ENCODE assay signal across 33 cellular contexts in the genomic region with DNA sequence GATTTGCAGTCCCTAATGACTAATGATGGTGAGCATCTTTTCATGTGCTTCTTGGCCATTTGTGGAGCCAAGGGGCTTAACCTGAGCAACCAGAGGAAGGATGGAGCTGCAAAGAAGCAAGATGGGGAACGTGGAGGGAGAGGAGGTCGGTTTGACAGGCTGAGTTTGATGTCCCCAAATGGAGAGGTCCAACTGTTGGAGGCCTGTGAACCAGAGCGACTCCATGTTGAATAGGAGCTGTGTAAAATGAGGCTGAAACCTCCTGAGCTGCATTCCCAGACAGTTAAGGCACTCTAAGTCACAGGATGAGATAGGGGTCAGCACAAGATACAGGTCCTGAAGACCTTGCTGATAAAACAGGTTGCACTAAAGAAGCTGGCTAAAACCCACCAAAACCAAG.
"Had no signal": no experiment of that assay in that cellular context is flagged by ENCODE, and none has a peak within 500 bp of the region (broad histone marks: within the 10 kb centered on the region; RNA-seq: fewer than 3 reads in every experiment).

No MANE protein-coding gene starts in this region.

- H3K27me3 ChIP-seq: adrenal gland, ascending aorta, body of pancreas, breast epithelium, cardiac muscle cell had no signal

- H3K4me3 ChIP-seq: adrenal gland, ascending aorta, body of pancreas, breast epithelium, cardiac muscle cell had no signal

- H3K27ac ChIP-seq: adrenal gland, ascending aorta, body of pancreas, breast epithelium, cardiac muscle cell had no signal

- FAIRE-seq: astrocyte, bronchial epithelial cell had no signal

- H3K36me3 ChIP-seq: adrenal gland, ascending aorta, breast epithelium, cardiac muscle cell had no signal

- ATAC-seq: activated naive CD4-positive, alpha-beta T cell treated with anti-CD3 and anti-CD28 coated beads, Interleukin-2, amount 50 U/mL, for 72 hours; activated naive CD8-positive, alpha-beta T cell treated with anti-CD3 and anti-CD28 coated beads, Interleukin-2, amount 50 U/mL, for 24 hours; activated T-cell treated with anti-CD3 and anti-CD28 coated beads, Interleukin-2, amount 50 U/mL, for 4 hours; activated T-cell treated with anti-CD3 and anti-CD28 coated beads, Interleukin-2, amount 50 U/mL, for 72 hours; activated T-helper 17 cell treated with anti-CD3 and anti-CD28 coated beads, Interleukin-2, amount 50 U/mL, for 72 hours; body of pancreas had no signal

- DNase-seq: activated effector memory CD4-positive, alpha-beta T cell treated with anti-CD3 and anti-CD28 coated beads, Interleukin-2, amount 50 U/mL, for 16 hours; activated effector memory CD4-positive, alpha-beta T cell treated with Interleukin-2 at 50 U/mL for 16 hours; activated gamma-delta T cell; activated gamma-delta T cell treated with Interleukin-2 at 50 U/mL for 16 hours; activated naive CD4-positive, alpha-beta T cell; activated naive CD4-positive, alpha-beta T cell treated with anti-CD3 and anti-CD28 coated beads for 36 hours; activated naive CD4-positive, alpha-beta T cell treated with anti-CD3 and anti-CD28 coated beads, Interleukin-2, amount 10 ng/mL, durations not matched to agents 7 days and 5 days; activated naive CD4-positive, alpha-beta T cell treated with anti-CD3 and anti-CD28 coated beads, Interleukin-2, amount 50 U/mL, for 16 hours; activated naive CD4-positive, alpha-beta T cell treated with Interleukin-2 at 50 U/mL for 16 hours; activated naive CD8-positive, alpha-beta T cell treated with anti-CD3 and anti-CD28 coated beads for 36 hours; activated naive CD8-positive, alpha-beta T cell treated with anti-CD3 and anti-CD28 coated beads, Interleukin-2, amount 10 ng/mL, durations not matched to agents 7 days and 5 days; activated naive CD8-positive, alpha-beta T cell treated with anti-CD3 and anti-CD28 coated beads, Interleukin-2, amount 50 U/mL, for 24 hours; activated T-cell treated with anti-CD3 and anti-CD28 coated beads, Interleukin-2, amount 50 U/mL, for 1 hour; activated T-cell treated with anti-CD3 and anti-CD28 coated beads, Interleukin-2, amount 50 U/mL, for 24 hours; activated T-cell treated with anti-CD3 and anti-CD28 coated beads, Interleukin-2, amount 50 U/mL, for 4 hours; activated T-cell treated with anti-CD3 and anti-CD28 coated beads, Interleukin-2, amount 50 U/mL, for 48 hours; activated T-cell treated with anti-CD3 and anti-CD28 coated beads, Interleukin-2, amount 50 U/mL, for 72 hours; adrenal gland; amniotic stem cell; amygdala; anterior cingulate cortex; aorta; body of pancreas; caudate nucleus; central memory CD4-positive, alpha-beta T cell; cerebellar nuclear complex had no signal

- H3K4me1 ChIP-seq: adrenal gland, ascending aorta, body of pancreas, breast epithelium had no signal

- H3K9me3 ChIP-seq: adrenal gland, ascending aorta, body of pancreas had no signal
